In genomic region chr12:122966743-122967058, GRCh38 we compare ENCODE assay signal across 7 cellular contexts. TPM values are rescaled to one million over a fixed set of nuclear protein-coding genes. Genes with fewer than 3 reads are reported as not detected.
DNase-seq lines count a peak whose midpoint lies in the region; ATAC-seq and TF ChIP-seq lines count a peak whose summit lies in the region.

No MANE protein-coding gene starts in this region.

- no peaks in the 10 kb centered on the region for H3K36me3 Mint-ChIP-seq in immature natural killer cell
- no peaks in the 10 kb centered on the region for H3K36me3 Mint-ChIP-seq in stimulated activated effector memory CD8-positive, alpha-beta T cell treated with anti-CD3 and anti-CD28 coated beads, Interleukin-12 subunit alpha, Interleukin-12 subunit beta, amount 100 ng/mL, for 72 hours

- H3K27me3 Mint-ChIP-seq in immature natural killer cell (ENCODE audit: low read depth in 3 of 3): no peaks in the 10 kb centered on the region

- peaks cover 6 to 11% of the 10 kb centered on the region in 2 donors for H3K4me1 Mint-ChIP-seq in immature natural killer cell
- H3K4me1 Mint-ChIP-seq in stimulated activated effector memory CD8-positive, alpha-beta T cell treated with anti-CD3 and anti-CD28 coated beads, Interleukin-12 subunit alpha, Interleukin-12 subunit beta, amount 100 ng/mL, for 72 hours: peaks cover 6% of the 10 kb centered on the region

- H3K4me3 Mint-ChIP-seq in immature natural killer cell: peak overlapping the region in 4 of 5 donors; percentile 27 to 65 (median 48)
- H3K4me3 Mint-ChIP-seq in stimulated activated effector memory CD8-positive, alpha-beta T cell treated with anti-CD3 and anti-CD28 coated beads, Interleukin-12 subunit alpha, Interleukin-12 subunit beta, amount 100 ng/mL, for 72 hours: peak overlapping the region; percentile 49

- H3K4me1 ChIP-seq in HEK293 (ENCODE audit: control insufficient read depth, insufficient read depth, low read length): peaks cover 9% of the 10 kb centered on the region

- no peaks in the 10 kb centered on the region for H3K9me3 ChIP-seq in HEK293 (ENCODE audit: control insufficient read depth, insufficient read depth, low read depth, low read length)

- H3K4me3 ChIP-seq in HEK293 (ENCODE audit: low read depth, low read length): no peak overlapping the region

- TF ChIP-seq CTCF in HEK293 (tag by site-specific recombination; IDR thresholded peaks at IDR 0.05): no peak
- no peak for TF ChIP-seq CTCF in VCaP (conservative IDR thresholded peaks at IDR 0.05)
- no peak for TF ChIP-seq CTCF in GM10248 (IDR thresholded peaks at IDR 0.05; ENCODE audit: control extremely low read depth, extremely low read depth, low read depth, missing control alignments)

- no peak for ATAC-seq in stimulated activated effector memory CD8-positive, alpha-beta T cell treated with anti-CD3 and anti-CD28 coated beads, Interleukin-12 subunit alpha, Interleukin-12 subunit beta, amount 100 ng/mL, for 72 hours
- ATAC-seq in GM21528 (IDR thresholded peaks at IDR 0.05; ENCODE audit: low FRiP score, unreplicated experiment): no peak

- peak overlapping the region in 4 of 6 donors; percentile 2 to 80 (median 74) for H3K27ac Mint-ChIP-seq in immature natural killer cell
- peak overlapping the region; percentile 50 for H3K27ac Mint-ChIP-seq in stimulated activated effector memory CD8-positive, alpha-beta T cell treated with anti-CD3 and anti-CD28 coated beads, Interleukin-12 subunit alpha, Interleukin-12 subunit beta, amount 100 ng/mL, for 72 hours

- CTCF ChIA-PET in HEK293 (lab: Yijun Ruan, JAX): interaction anchor here (0.6 to 1.2 kb wide), 2 partner anchors 14 to 106 kb away, joined by 3 to 5 read pairs; no protein-coding TSS in a partner anchor
- CTCF ChIA-PET in GM10248 (lab: Yijun Ruan, JAX): interaction anchor here (0.7 to 2.4 kb wide), 7 partner anchors 11 to 173 kb away, joined by 3 to 10 read pairs (median 4); no protein-coding TSS in a partner anchor

- DNase-seq in immature natural killer cell (no peak), superior temporal gyrus (ENCODE audit: extremely low spot score) (no peak), GM10248 (ENCODE audit: extremely low spot score) (no peak)
- no peak for DNase-seq in stimulated activated effector memory CD8-positive, alpha-beta T cell treated with anti-CD3 and anti-CD28 coated beads, Interleukin-12 subunit alpha, Interleukin-12 subunit beta, amount 100 ng/mL, for 72 hours (ENCODE audit: low spot score in 2 of 2)

- H3K27ac ChIP-seq in HEK293 (ENCODE audit: extremely low read depth, low read depth, low read length): no peak overlapping the region
- peak overlapping the region; percentile 19; the same call in 1 of the 2 replicates for H3K27ac ChIP-seq in VCaP

- no peaks in the 10 kb centered on the region for H3K36me3 ChIP-seq in HEK293 (ENCODE audit: control insufficient read depth in 2 of 2, insufficient read depth in 1 of 2, low read length in 2 of 2)

- POLR2A ChIA-PET in HEK293 (lab: Yijun Ruan, JAX): interaction anchor here (0.5 to 2.6 kb wide), 12 partner anchors 9 to 686 kb away, joined by 3 to 36 read pairs (median 4); partner anchors contain the start of genes ARL6IP4, MPHOSPH9, MTRFR and OGFOD2
- POLR2A ChIA-PET in GM10248 (lab: Yijun Ruan, JAX): no interaction called here

- no peaks in the 10 kb centered on the region for H3K9me3 Mint-ChIP-seq in immature natural killer cell
- no peaks in the 10 kb centered on the region for H3K9me3 Mint-ChIP-seq in stimulated activated effector memory CD8-positive, alpha-beta T cell treated with anti-CD3 and anti-CD28 coated beads, Interleukin-12 subunit alpha, Interleukin-12 subunit beta, amount 100 ng/mL, for 72 hours

TF ChIP-seq in HEK293, 187 proteins besides CTCF, POLR2A, EP300 and RAD21:
- no peak for TF ChIP-seq ZBTB26 (tag by site-specific recombination; optimal IDR thresholded peaks at IDR 0.05)
- 0 out of 2 replicates have a peak, but pooled peaks have one; percentile 51 for TF ChIP-seq ZNF24 (tag by site-specific recombination; IDR thresholded peaks at IDR 0.05)
- 0 out of 2 replicates have a peak, but pooled peaks have one; percentile 1 for TF ChIP-seq SP3 (tag by site-specific recombination; IDR thresholded peaks at IDR 0.05)

RNA-seq across cellular contexts. Expression of gene ABCB9, which starts 0.4 kb away (rescaled TPM):
- under 1 TPM in 2 of 3 donors, not detected in 1; 0.31 to 0.44 TPM for polyA plus RNA-seq in immature natural killer cell

RNA-seq across cellular contexts. Expression of gene OGFOD2, which starts 8.3 kb away (rescaled TPM):
- 10 to 100 TPM; 14.4 to 16.6 (median 16.3) TPM for polyA plus RNA-seq in immature natural killer cell

RNA-seq across cellular contexts. Expression of gene ARL6IP4, which starts 13.8 kb away (rescaled TPM):
- 100 to 1,000 TPM; 131 to 327 (median 245) TPM for polyA plus RNA-seq in immature natural killer cell
